In genomic region chr5:176595386-176595943, GRCh38 we compare ENCODE assay signal across 13 cellular contexts. TPM values are rescaled to one million over a fixed set of nuclear protein-coding genes. Genes with fewer than 3 reads are reported as not detected.
DNase-seq lines count a peak whose midpoint lies in the region; ATAC-seq and TF ChIP-seq lines count a peak whose summit lies in the region.
"Had no signal": no experiment of that assay in that cellular context is flagged by ENCODE, and none has a peak within 500 bp of the region (broad histone marks: within the 10 kb centered on the region; RNA-seq: fewer than 3 reads in every experiment).

No MANE protein-coding gene starts in this region.

- no peak for DNase-seq in CD8-positive, alpha-beta memory T cell
- DNase-seq in T-helper 17 cell, result no peak
- no peak for DNase-seq in neural crest cell (ENCODE audit: low read depth, low spot score)
- DNase-seq in MM.1S, result no peak
- DNase-seq in pons (ENCODE audit: low spot score), result no peak
- DNase-seq in COLO829 (ENCODE audit: low spot score), result no peak
- DNase-seq: DMS79, H7 had no signal

- H3K4me3 Mint-ChIP-seq in CD8-positive, alpha-beta memory T cell, result peak overlapping the region in 5 of 7 donors; percentile 26 to 74 (median 32)
- H3K4me3 Mint-ChIP-seq in T-helper 17 cell (peak overlapping the region; percentile 82), neural crest cell (no peak overlapping the region)

- peaks cover 2 to 4% of the 10 kb centered on the region in 2 donors for H3K27me3 Mint-ChIP-seq in CD8-positive, alpha-beta memory T cell
- H3K27me3 Mint-ChIP-seq in T-helper 17 cell (peaks cover 10% of the 10 kb centered on the region), neural crest cell (ENCODE audit: low read depth) (no peaks in the 10 kb centered on the region)

- no peak overlapping the region for H3K27ac ChIP-seq in CD8-positive, alpha-beta memory T cell (ENCODE audit: low read depth, low read length)
- no peak overlapping the region for H3K27ac ChIP-seq in MM.1S (ENCODE audit: low read length)
- H3K27ac ChIP-seq: BLaER1 had no signal

- H3K27me3 ChIP-seq in CD8-positive, alpha-beta memory T cell (ENCODE audit: insufficient read depth, low read length, poor library complexity, severe bottlenecking), result no peaks in the 10 kb centered on the region
- no peaks in the 10 kb centered on the region for H3K27me3 ChIP-seq in MM.1S (replicated peaks; ENCODE audit: insufficient read depth, low read length)

- H3K9ac ChIP-seq in MM.1S (ENCODE audit: low read length), result no peak overlapping the region
- H3K9ac ChIP-seq: BLaER1 had no signal

- H3K9me3 ChIP-seq in CD8-positive, alpha-beta memory T cell (ENCODE audit: low read length), result no peaks in the 10 kb centered on the region
- H3K9me3 ChIP-seq in T-helper 17 cell (ENCODE audit: control insufficient read depth, low read length, poor library complexity, severe bottlenecking) (no peaks in the 10 kb centered on the region), MM.1S (replicated peaks; ENCODE audit: insufficient read depth, low read length) (no peaks in the 10 kb centered on the region)

- CTCF ChIA-PET in CD8-positive, alpha-beta memory T cell (lab: Charles Lee), result interaction anchor here (1.0 to 2.7 kb wide), 9 partner anchors 8 to 233 kb away, joined by 3 to 24 read pairs (median 3); partner anchors contain the start of gene CLTB

- POLR2A ChIA-PET in CD8-positive, alpha-beta memory T cell (lab: Charles Lee), result no interaction called here

- no peak overlapping the region for H2AFZ ChIP-seq in MM.1S (ENCODE audit: low read length)
- H2AFZ ChIP-seq: GM23338 had no signal

- H4K20me1 ChIP-seq in MM.1S (ENCODE audit: insufficient read depth, low read length), result no peaks in the 10 kb centered on the region

- H3K79me2 ChIP-seq in MM.1S (ENCODE audit: low read length), result no peaks in the 10 kb centered on the region

- H3K4me1 Mint-ChIP-seq in CD8-positive, alpha-beta memory T cell, result peaks cover 3 to 9% (median 6%) of the 10 kb centered on the region in 3 donors
- peaks cover 4% of the 10 kb centered on the region for H3K4me1 Mint-ChIP-seq in T-helper 17 cell
- H3K4me1 Mint-ChIP-seq in neural crest cell, result peaks cover 12% of the 10 kb centered on the region
- H3K4me1 Mint-ChIP-seq: GM23338 had no signal

- H3K9me2 ChIP-seq in MM.1S (replicated peaks; ENCODE audit: insufficient read depth, low read length), result no peaks in the 10 kb centered on the region

- H3K36me3 ChIP-seq in CD8-positive, alpha-beta memory T cell (ENCODE audit: insufficient read depth, low read length), result no peaks in the 10 kb centered on the region
- peaks cover 5% of the 10 kb centered on the region; the same call in 1 of the 2 replicates for H3K36me3 ChIP-seq in MM.1S (replicated peaks; ENCODE audit: insufficient read depth, low read length)

- peak overlapping the region in 1 of 8 donors; percentile 10 for H3K27ac Mint-ChIP-seq in CD8-positive, alpha-beta memory T cell
- H3K27ac Mint-ChIP-seq in T-helper 17 cell (no peak overlapping the region), neural crest cell (ENCODE audit: unreplicated experiment) (peak overlapping the region; percentile 50)
- H3K27ac Mint-ChIP-seq: GM23338 had no signal

- TF ChIP-seq CTCF in neural crest cell (conservative IDR thresholded peaks at IDR 0.05), result no peak
- TF ChIP-seq CTCF in MM.1S (IDR thresholded peaks at IDR 0.05; ENCODE audit: low read length), result no peak

- no peak overlapping the region for H3K4me2 ChIP-seq in MM.1S (ENCODE audit: low read depth, low read length)
- H3K4me2 ChIP-seq: GM23338 had no signal

- H3K36me3 Mint-ChIP-seq in CD8-positive, alpha-beta memory T cell, result no peaks in the 10 kb centered on the region
- no peaks in the 10 kb centered on the region for H3K36me3 Mint-ChIP-seq in T-helper 17 cell (ENCODE audit: low read depth)
- peaks cover 12% of the 10 kb centered on the region for H3K36me3 Mint-ChIP-seq in neural crest cell (ENCODE audit: low read depth)

- no peaks in the 10 kb centered on the region for H3K9me3 Mint-ChIP-seq in CD8-positive, alpha-beta memory T cell
- H3K9me3 Mint-ChIP-seq in neural crest cell, result no peaks in the 10 kb centered on the region

- H3F3A ChIP-seq in MM.1S (ENCODE audit: insufficient read depth, low read length), result peaks cover 12% of the 10 kb centered on the region

- H3K4me1 ChIP-seq in CD8-positive, alpha-beta memory T cell (ENCODE audit: insufficient read depth, low read length), result peaks cover 6% of the 10 kb centered on the region
- peaks cover 17% of the 10 kb centered on the region for H3K4me1 ChIP-seq in MM.1S (ENCODE audit: low read length)

- no peak for ATAC-seq in T-helper 17 cell
- ATAC-seq: GM12878, GM23338 had no signal

- H3K4me3 ChIP-seq in CD8-positive, alpha-beta memory T cell (ENCODE audit: low read length), result no peak overlapping the region
- no peak overlapping the region for H3K4me3 ChIP-seq in MM.1S (ENCODE audit: low read length)
- H3K4me3 ChIP-seq: BLaER1, GM12878 had no signal

RNA-seq across cellular contexts. Expression of gene GPRIN1, which starts 14.5 kb away (rescaled TPM):
- total RNA-seq in CD8-positive, alpha-beta memory T cell, result 1 to 10 TPM; 2.3 to 2.7 TPM
- polyA plus RNA-seq in CD8-positive, alpha-beta memory T cell, result 0.43 TPM
- under 1 TPM; 0.57 to 0.60 TPM for total RNA-seq in T-helper 17 cell
- 35.9 and 39.0 TPM in 2 replicates for total RNA-seq in neural crest cell

RNA-seq across cellular contexts. Expression of gene SNCB, which starts 34.9 kb away (rescaled TPM):
- not detected for total RNA-seq in CD8-positive, alpha-beta memory T cell
- polyA plus RNA-seq in CD8-positive, alpha-beta memory T cell, result not detected
- not detected for total RNA-seq in T-helper 17 cell
- total RNA-seq in neural crest cell, result 0.40 and 0.96 TPM in 2 replicates
- total RNA-seq: A673, GM12878 had no signal

RNA-seq across cellular contexts. Expression of gene EIF4E1B, which starts 35.0 kb away (rescaled TPM):
- not detected for total RNA-seq in CD8-positive, alpha-beta memory T cell
- polyA plus RNA-seq in CD8-positive, alpha-beta memory T cell, result not detected
- not detected for total RNA-seq in T-helper 17 cell
- total RNA-seq in neural crest cell, result not detected in 2 replicates
- total RNA-seq: A673, G401, GM12878 had no signal
- polyA plus RNA-seq: GM12878, GM23338 had no signal

RNA-seq across cellular contexts. Expression of gene CDHR2, which starts 46.3 kb away (rescaled TPM):
- total RNA-seq in CD8-positive, alpha-beta memory T cell, result 1 to 10 TPM in 1 of 2 experiments, under 1 TPM in 1; 0.49 to 1.1 TPM
- polyA plus RNA-seq in CD8-positive, alpha-beta memory T cell, result not detected
- total RNA-seq in T-helper 17 cell (1 to 10 TPM; 1.3 to 2.4 TPM), neural crest cell (not detected in 2 replicates)
- total RNA-seq: A673, G401, GM23338 had no signal
- polyA plus RNA-seq: GM23338 had no signal

RNA-seq across cellular contexts. Expression of gene TSPAN17, which starts 51.8 kb away (rescaled TPM):
- total RNA-seq in CD8-positive, alpha-beta memory T cell, result 10 to 100 TPM; 37.4 to 38.8 TPM
- polyA plus RNA-seq in CD8-positive, alpha-beta memory T cell, result 26.2 TPM
- total RNA-seq in T-helper 17 cell (10 to 100 TPM; 14.2 to 19.3 TPM), neural crest cell (38.8 and 40.9 TPM in 2 replicates)
